In the genomic region with DNA sequence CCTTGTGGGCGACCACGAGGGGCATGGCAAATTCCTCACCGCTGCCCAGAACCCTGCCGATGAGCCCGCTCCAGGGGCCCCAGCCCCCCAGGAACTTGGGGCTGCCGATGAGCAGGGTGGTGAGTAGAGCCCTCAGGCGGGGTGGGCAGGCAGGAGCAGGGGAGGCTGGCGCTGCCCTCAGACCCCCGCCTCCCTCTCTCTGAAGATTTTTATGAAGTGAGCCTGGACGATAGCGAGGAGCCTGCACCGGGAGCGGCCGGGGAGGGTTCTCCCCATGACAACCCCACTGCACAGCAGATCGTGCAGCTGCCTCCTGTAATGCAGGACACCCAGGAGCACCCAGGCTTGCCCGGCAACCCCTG, we compare ENCODE assay signal across 1 cellular context.
TF ChIP-seq lines count a peak whose summit lies in the region.

No MANE protein-coding gene starts in this region.

TF ChIP-seq in H1, 55 proteins besides CTCF, POLR2A, EP300 and RAD21 (continued from another document):
- TF ChIP-seq TEAD4 (IDR thresholded peaks at IDR 0.05; ENCODE audit: low read depth, low read length) (0 out of 2 replicates have a peak, but pooled peaks have one; percentile 43), PHF8 (conservative IDR thresholded peaks at IDR 0.05; ENCODE audit: low read depth, low read length) (no peak), HDAC2 (IDR thresholded peaks at IDR 0.05; ENCODE audit: borderline replicate concordance in 1 of 2, low read depth in 2 of 2, low read length in 2 of 2) (no peak), SP4 (IDR thresholded peaks at IDR 0.05; ENCODE audit: low read length) (no peak)
